22 cellular contexts compared by ENCODE assay signal in genomic region chr2:122417114-122417513, GRCh38.
DNase-seq lines count a peak whose midpoint lies in the region; ATAC-seq lines count a peak whose summit lies in the region.
"Had no signal": no experiment of that assay in that cellular context is flagged by ENCODE, and none has a peak within 500 bp of the region (broad histone marks: within the 10 kb centered on the region; RNA-seq: fewer than 3 reads in every experiment).

No MANE protein-coding gene starts in this region.

- no peak for DNase-seq in Right ventricle myocardium inferior (ENCODE audit: missing footprints)
- no peak for DNase-seq in Right ventricle myocardium superior
- peak in 2 of 3 donors; percentile 49 to 50 for DNase-seq in right cardiac atrium
- no peak for DNase-seq in cardiac septum (ENCODE audit: low spot score)
- DNase-seq: 8988T; ACHN; BE2C; C1 segment of cervical spinal cord; CD4-positive, alpha-beta memory T cell; CD4-positive, CD25-positive, alpha-beta regulatory T cell; CD8-positive, alpha-beta memory T cell; COR-L47; DMS 273 treated with DMSO at 0.1 percent for 48 hours; DMS153; DMS53; DMS79; DND-41; EL; GDM1 had no signal

- intact Hi-C loops in Right ventricle myocardium inferior (cut with DNase I) (no loop called here), Right ventricle myocardium superior (cut with DNase I) (no loop called here), right cardiac atrium (cut with DNase I) (no loop called here), cardiac septum (cut with DNase I) (no loop called here)

- H3K4me1 ChIP-seq in right cardiac atrium (ENCODE audit: control insufficient read depth, insufficient read depth, low read length): no peaks in the 10 kb centered on the region
- H3K4me1 ChIP-seq: BE2C, BLaER1 had no signal

- ATAC-seq in Right ventricle myocardium inferior (peak; percentile 50), Right ventricle myocardium superior (ENCODE audit: poor library complexity) (no peak), right cardiac atrium (peak; percentile 21 to 77), GM18519 (IDR thresholded peaks at IDR 0.05; ENCODE audit: low FRiP score, unreplicated experiment) (no peak)
- ATAC-seq: GM12878 had no signal

- no peaks in the 10 kb centered on the region for H3K27me3 ChIP-seq in right cardiac atrium (ENCODE audit: control insufficient read depth, insufficient read depth)
- H3K27me3 ChIP-seq: BE2C, BLaER1 had no signal

- H3K27ac ChIP-seq in right cardiac atrium (ENCODE audit: low read length): no peak overlapping the region
- H3K27ac ChIP-seq: BLaER1 had no signal

- no peak overlapping the region for H3K4me3 ChIP-seq in right cardiac atrium (ENCODE audit: low read length)
- H3K4me3 ChIP-seq: BLaER1, GM12878 had no signal

- H3K9me3 ChIP-seq in right cardiac atrium (ENCODE audit: control insufficient read depth, low read length): no peaks in the 10 kb centered on the region
- H3K9me3 ChIP-seq: BE2C, BLaER1 had no signal

- WGBS in right cardiac atrium: 64% methylated on average over 1 of the region's 1 CpG

Comparison
In these comparisons a context has a peak if more than half of its experiments do, and no peak if none do; other contexts are left out.
1. ATAC-seq: peak in Right ventricle myocardium inferior (single experiment) and right cardiac atrium (2 of 2); none in Right ventricle myocardium superior (single experiment) and GM18519 (single experiment).
2. DNase-seq: peak in right cardiac atrium (2 of 3); none in Right ventricle myocardium inferior (single experiment), Right ventricle myocardium superior (single experiment) and cardiac septum (single experiment).